ENCODE assay signal across 23 cellular contexts in genomic region chr18:74276609-74277008, GRCh38. TPM values are rescaled to one million over a fixed set of nuclear protein-coding genes. Genes with fewer than 3 reads are reported as not detected.
DNase-seq lines count a peak whose midpoint lies in the region; ATAC-seq and TF ChIP-seq lines count a peak whose summit lies in the region.
"Had no signal": no experiment of that assay in that cellular context is flagged by ENCODE, and none has a peak within 500 bp of the region (broad histone marks: within the 10 kb centered on the region; RNA-seq: fewer than 3 reads in every experiment).

No MANE protein-coding gene starts in this region.

- H3K36me3 ChIP-seq in CD8-positive, alpha-beta T cell (ENCODE audit: insufficient read depth, low read length), result no peaks in the 10 kb centered on the region
- H3K36me3 ChIP-seq in osteoblast (ENCODE audit: insufficient read depth, low read length), result no peaks in the 10 kb centered on the region

- ATAC-seq in Right ventricle myocardium superior (ENCODE audit: poor library complexity) (peak; percentile 48), Right ventricle myocardium inferior (no peak), T-helper 17 cell (no peak), esophagus mucosa (peak; percentile 41), GM21786 (IDR thresholded peaks at IDR 0.05; ENCODE audit: unreplicated experiment) (no peak)
- ATAC-seq in CD8-positive, alpha-beta T cell, result no peak

- H2AFZ ChIP-seq in osteoblast (ENCODE audit: low read length), result no peak overlapping the region

- TF ChIP-seq CTCF in progenitor cell of endocrine pancreas (IDR thresholded peaks at IDR 0.05; ENCODE audit: unreplicated experiment) (no peak), osteoblast (IDR thresholded peaks at IDR 0.05; ENCODE audit: extremely low read depth, low read depth, low read length) (no peak)
- no peak for TF ChIP-seq CTCF in CD8-positive, alpha-beta T cell (IDR thresholded peaks at IDR 0.05)

- H3K9me3 Mint-ChIP-seq in progenitor cell of endocrine pancreas (ENCODE audit: low read depth), result no peaks in the 10 kb centered on the region
- H3K9me3 Mint-ChIP-seq in CD8-positive, alpha-beta T cell, result no peaks in the 10 kb centered on the region
- H3K9me3 Mint-ChIP-seq: CD8-positive, alpha-beta memory T cell; IgD-negative memory B cell had no signal

- peaks cover 2% of the 10 kb centered on the region for H3K79me2 ChIP-seq in osteoblast (ENCODE audit: insufficient read depth, low read length)

- no peaks in the 10 kb centered on the region for H3K27me3 ChIP-seq in CD8-positive, alpha-beta T cell (ENCODE audit: insufficient read depth, low read length)
- H3K27me3 ChIP-seq in osteoblast (ENCODE audit: insufficient read depth, low read length), result no peaks in the 10 kb centered on the region

- POLR2A ChIA-PET in CD8-positive, alpha-beta T cell (lab: Charles Lee), result no interaction called here

- intact Hi-C loops in Right ventricle myocardium superior (cut with DNase I) (no loop called here), Right ventricle myocardium inferior (cut with DNase I) (no loop called here)
- intact Hi-C loops in CD8-positive, alpha-beta T cell (cut with DNase I, micrococcal nuclease), result no loop called here

- no peaks in the 10 kb centered on the region for H3K4me1 ChIP-seq in CD8-positive, alpha-beta T cell (ENCODE audit: insufficient read depth, low read length)
- no peaks in the 10 kb centered on the region for H3K4me1 ChIP-seq in osteoblast (ENCODE audit: insufficient read depth, low read length)

- H3K4me1 Mint-ChIP-seq in T-helper 17 cell (peaks cover 19% of the 10 kb centered on the region), progenitor cell of endocrine pancreas (ENCODE audit: low read depth) (peaks cover 61% of the 10 kb centered on the region)
- peaks cover 7% of the 10 kb centered on the region for H3K4me1 Mint-ChIP-seq in CD8-positive, alpha-beta T cell (ENCODE audit: low read depth)

- peaks cover 3% of the 10 kb centered on the region for H4K20me1 ChIP-seq in osteoblast (ENCODE audit: insufficient read depth, low read length)

- no peak overlapping the region for H3K4me3 Mint-ChIP-seq in T-helper 17 cell
- no peak overlapping the region for H3K4me3 Mint-ChIP-seq in progenitor cell of endocrine pancreas (ENCODE audit: low read depth)
- H3K4me3 Mint-ChIP-seq in CD8-positive, alpha-beta T cell, result no peak overlapping the region
- H3K4me3 Mint-ChIP-seq: CD8-positive, alpha-beta memory T cell; IgD-negative memory B cell had no signal

- no peaks in the 10 kb centered on the region for H3K9me3 ChIP-seq in T-helper 17 cell (ENCODE audit: control insufficient read depth, low read length, poor library complexity, severe bottlenecking)
- no peaks in the 10 kb centered on the region for H3K9me3 ChIP-seq in CD8-positive, alpha-beta T cell (ENCODE audit: low read length)
- H3K9me3 ChIP-seq in osteoblast (ENCODE audit: low read depth, low read length), result no peaks in the 10 kb centered on the region

- DNase-seq in Right ventricle myocardium superior, result no peak
- DNase-seq in Right ventricle myocardium inferior (ENCODE audit: missing footprints), result no peak
- no peak for DNase-seq in T-helper 17 cell
- DNase-seq in progenitor cell of endocrine pancreas (ENCODE audit: low spot score, unreplicated experiment), result no peak
- no peak for DNase-seq in CD8-positive, alpha-beta T cell
- DNase-seq in osteoblast (ENCODE audit: insufficient read length, low spot score, missing footprints), result no peak
- DNase-seq: 8988T; AML-193; Calu3; CD8-positive, alpha-beta memory T cell; Karpas-422; NCI-H1694; NCI-H2081; NCI-H2171 treated with DMSO at 0.1 percent for 48 hours; NCI-H524 treated with DMSO at 0.1 percent for 48 hours; OCI-M1; SHP77 had no signal

- H3K27ac Mint-ChIP-seq in T-helper 17 cell, result peak overlapping the region; percentile 53
- H3K27ac Mint-ChIP-seq in progenitor cell of endocrine pancreas, result peak overlapping the region; percentile 50
- no peak overlapping the region for H3K27ac Mint-ChIP-seq in CD8-positive, alpha-beta T cell
- H3K27ac Mint-ChIP-seq: IgD-negative memory B cell had no signal

- no peak overlapping the region for H3K4me3 ChIP-seq in CD8-positive, alpha-beta T cell (ENCODE audit: low read depth, low read length)
- H3K4me3 ChIP-seq in osteoblast (ENCODE audit: insufficient read depth, low read length), result no peak overlapping the region

- CTCF ChIA-PET in CD8-positive, alpha-beta T cell (lab: Charles Lee), result no interaction called here

- H3K27me3 Mint-ChIP-seq in T-helper 17 cell (no peaks in the 10 kb centered on the region), progenitor cell of endocrine pancreas (no peaks in the 10 kb centered on the region)
- no peaks in the 10 kb centered on the region for H3K27me3 Mint-ChIP-seq in CD8-positive, alpha-beta T cell (ENCODE audit: low read depth)
- H3K27me3 Mint-ChIP-seq: IgD-negative memory B cell had no signal

- H3K27ac ChIP-seq in CD8-positive, alpha-beta T cell (ENCODE audit: low read depth, low read length), result no peak overlapping the region
- H3K27ac ChIP-seq in osteoblast (ENCODE audit: low read depth, low read length), result no peak overlapping the region

- H3K4me2 ChIP-seq in osteoblast (ENCODE audit: insufficient read depth, low read length), result no peak overlapping the region

- H3K36me3 Mint-ChIP-seq in T-helper 17 cell (ENCODE audit: low read depth) (peaks cover 3% of the 10 kb centered on the region), progenitor cell of endocrine pancreas (ENCODE audit: insufficient read depth) (peaks cover 15% of the 10 kb centered on the region)
- H3K36me3 Mint-ChIP-seq in CD8-positive, alpha-beta T cell, result peaks cover 32% of the 10 kb centered on the region

RNA-seq across cellular contexts. Expression of gene CYB5A, which starts 15.2 kb away (rescaled TPM):
- total RNA-seq in Right ventricle myocardium superior (101 TPM), Right ventricle myocardium inferior (101 TPM), T-helper 17 cell (10 to 100 TPM; 14.5 to 14.8 TPM), esophagus mucosa (74.4 TPM), progenitor cell of endocrine pancreas (213 and 223 TPM in 2 replicates), osteoblast (51.9 and 55.4 TPM in 2 replicates)
- 1 to 10 TPM; 4.4 to 5.9 TPM for total RNA-seq in CD8-positive, alpha-beta T cell

RNA-seq across cellular contexts. Expression of gene C18orf63, which starts 39.0 kb away (rescaled TPM):
- not detected for total RNA-seq in Right ventricle myocardium superior
- total RNA-seq in Right ventricle myocardium inferior, result not detected
- not detected for total RNA-seq in T-helper 17 cell
- total RNA-seq in esophagus mucosa, result not detected
- not detected in 2 replicates for total RNA-seq in progenitor cell of endocrine pancreas
- not detected for total RNA-seq in CD8-positive, alpha-beta T cell
- not detected in 2 replicates for total RNA-seq in osteoblast
- total RNA-seq: Calu3; CD8-positive, alpha-beta memory T cell; Daoy; H4; MCF 10A had no signal

Comparison
In these comparisons a context has a peak if more than half of its experiments do, and no peak if none do; other contexts are left out.
1. ATAC-seq: peak in Right ventricle myocardium superior (single experiment) and esophagus mucosa (single experiment); none in Right ventricle myocardium inferior (single experiment), T-helper 17 cell (single experiment), GM21786 (single experiment) and CD8-positive, alpha-beta T cell (single experiment).